In genomic region chr1:109891930-109892329, GRCh38 we compare ENCODE assay signal across 12 cellular contexts. TPM values are rescaled to one million over a fixed set of nuclear protein-coding genes. Genes with fewer than 3 reads are reported as not detected.
DNase-seq lines count a peak whose midpoint lies in the region; ATAC-seq and TF ChIP-seq lines count a peak whose summit lies in the region.
"Had no signal": no experiment of that assay in that cellular context is flagged by ENCODE, and none has a peak within 500 bp of the region (broad histone marks: within the 10 kb centered on the region; RNA-seq: fewer than 3 reads in every experiment).

No MANE protein-coding gene starts in this region.

- H3K9me3 Mint-ChIP-seq in osteocyte (ENCODE audit: unreplicated experiment): no peaks in the 10 kb centered on the region
- H3K9me3 Mint-ChIP-seq: immature natural killer cell had no signal

- no peak overlapping the region for H3K4me3 Mint-ChIP-seq in osteocyte (ENCODE audit: unreplicated experiment)
- H3K4me3 Mint-ChIP-seq: CD14-positive monocyte, immature natural killer cell had no signal

- H3K36me3 Mint-ChIP-seq in osteocyte (ENCODE audit: unreplicated experiment): no peaks in the 10 kb centered on the region

- H3K27me3 Mint-ChIP-seq in osteocyte (ENCODE audit: unreplicated experiment): no peaks in the 10 kb centered on the region

- intact Hi-C loops in left colon (cut with DNase I, micrococcal nuclease): no loop called here

- no peak for TF ChIP-seq CTCF in osteocyte (IDR thresholded peaks at IDR 0.05)

- H3K27ac Mint-ChIP-seq in osteocyte (ENCODE audit: unreplicated experiment): peak overlapping the region; percentile 65
- H3K27ac Mint-ChIP-seq: immature natural killer cell had no signal

- ATAC-seq in left colon: no peak

- H3K4me1 Mint-ChIP-seq in osteocyte (ENCODE audit: unreplicated experiment): peaks cover 8% of the 10 kb centered on the region
- H3K4me1 Mint-ChIP-seq: immature natural killer cell had no signal

- DNase-seq in DMS53 (lab: John Stamatoyannopoulos, UW) (peak; percentile 60), NCI-H1694 treated with DMSO at 0.1 percent for 48 hours (lab: John Stamatoyannopoulos, UW) (peak; percentile 16), globus pallidus (ENCODE audit: low spot score) (peak; percentile 62), osteocyte (ENCODE audit: extremely low spot score, unreplicated experiment) (no peak), cerebellum (ENCODE audit: low spot score) (no peak), left colon (no peak)
- no peak for DNase-seq in activated CD4-positive, alpha-beta T cell treated with anti-CD3 and anti-CD28 coated beads, Interleukin-2, amount 50 U/mL, for 1 hour
- DNase-seq: activated CD4-positive, alpha-beta T cell treated with anti-CD3 and anti-CD28 coated beads for 1 hour; effector CD8-positive, alpha-beta T cell; immature natural killer cell; NCI-H1930 had no signal

RNA-seq across cellular contexts. Expression of gene CSF1, which starts 18.7 kb away (rescaled TPM):
- total RNA-seq in osteocyte (27.9 and 36.2 TPM in 2 replicates), cerebellum (4.3 TPM), left colon (10 to 100 TPM in 1 of 2 donors, 1 to 10 TPM in 1; 9.5 to 20.2 TPM)

Comparison
In these comparisons a context has a peak if more than half of its experiments do, and no peak if none do; other contexts are left out.
1. DNase-seq: peak in DMS53 (single experiment), NCI-H1694 treated with DMSO at 0.1 percent for 48 hours (single experiment) and globus pallidus (single experiment); none in osteocyte (single experiment), cerebellum (single experiment), left colon (0 of 2) and activated CD4-positive, alpha-beta T cell treated with anti-CD3 and anti-CD28 coated beads, Interleukin-2, amount 50 U/mL, for 1 hour (single experiment).